In the genomic region with DNA sequence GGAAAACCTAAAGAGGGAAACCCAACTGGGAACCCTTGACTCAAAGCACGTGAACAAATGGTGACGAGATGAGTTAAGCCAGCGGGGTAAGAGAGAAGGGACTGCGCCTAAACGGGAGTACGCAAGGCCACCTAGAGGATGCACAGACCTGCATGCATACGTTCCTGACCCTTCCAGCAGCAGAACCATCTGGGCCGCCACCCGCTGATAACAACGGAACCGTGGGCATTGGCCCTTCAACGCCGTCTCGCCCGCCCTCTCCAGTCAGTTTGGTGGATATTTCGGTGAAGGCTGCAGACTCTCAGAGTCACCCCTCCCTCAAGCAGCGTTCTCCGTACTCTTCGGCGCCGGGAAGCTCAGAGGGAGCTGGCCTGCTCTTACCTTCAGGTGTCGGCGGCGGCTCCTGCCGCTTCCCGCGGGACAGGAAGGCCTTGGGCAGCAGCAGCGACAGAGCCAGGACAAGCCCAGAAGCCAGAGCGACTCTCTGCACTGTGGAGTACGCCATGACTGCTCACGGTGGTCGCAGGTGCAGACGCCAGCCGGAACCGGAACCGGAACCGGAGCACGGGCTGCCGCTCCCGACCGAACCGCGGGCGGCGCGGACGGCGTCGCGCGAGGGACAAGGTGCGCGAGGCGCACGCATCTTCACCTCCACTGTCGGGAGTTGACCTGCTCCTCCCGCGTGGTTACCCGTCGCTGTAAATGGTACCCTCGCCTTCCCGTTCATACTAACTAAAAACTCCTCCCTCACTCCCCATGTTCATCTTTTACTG, we compare ENCODE assay signal across 8 cellular contexts. TPM values are rescaled to one million over a fixed set of nuclear protein-coding genes. Genes with fewer than 3 reads are reported as not detected.
DNase-seq lines count a peak whose midpoint lies in the region; ATAC-seq, FAIRE-seq and TF ChIP-seq lines count a peak whose summit lies in the region.

A gene with protein sequence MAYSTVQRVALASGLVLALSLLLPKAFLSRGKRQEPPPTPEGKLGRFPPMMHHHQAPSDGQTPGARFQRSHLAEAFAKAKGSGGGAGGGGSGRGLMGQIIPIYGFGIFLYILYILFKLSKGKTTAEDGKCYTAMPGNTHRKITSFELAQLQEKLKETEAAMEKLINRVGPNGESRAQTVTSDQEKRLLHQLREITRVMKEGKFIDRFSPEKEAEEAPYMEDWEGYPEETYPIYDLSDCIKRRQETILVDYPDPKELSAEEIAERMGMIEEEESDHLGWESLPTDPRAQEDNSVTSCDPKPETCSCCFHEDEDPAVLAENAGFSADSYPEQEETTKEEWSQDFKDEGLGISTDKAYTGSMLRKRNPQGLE (minus strand): TSS at position 541 of the 773 bp plus-strand sequence. CDS start 36 bp downstream, at position 505.

- H3K9me2 ChIP-seq in MM.1S (replicated peaks; ENCODE audit: insufficient read depth, low read length): no peaks in the 10 kb centered on the region

- H3K36me3 ChIP-seq in MM.1S (replicated peaks; ENCODE audit: insufficient read depth, low read length): no peaks in the 10 kb centered on the region

- DNase-seq in GM19239 (ENCODE audit: insufficient read length, low spot score): no peak
- no peak for DNase-seq in MM.1S
- peak; percentile 23 to 41 for DNase-seq in activated CD4-positive, alpha-beta T cell treated with anti-CD3 and anti-CD28 coated beads, Interleukin-2, amount 50 U/mL, for 24 hours (ENCODE audit: low read depth in 1 of 2, low spot score in 1 of 2)
- peak in 1 of 3 experiments; percentile 8 for DNase-seq in effector memory CD8-positive, alpha-beta T cell
- peak; percentile 61 for DNase-seq in naive B cell
- peak; percentile 62 for DNase-seq in stimulated activated naive B cell treated with anti-CD40 and anti-IgM and Interleukin-4, amounts not matched to agents 10 μg/mL and 1 μg/mL and 100 μg/mL, for 72 hours
- DNase-seq in AG20443 (ENCODE audit: low spot score): no peak

- FAIRE-seq in GM19239 (lab: Jason Lieb, UNC): peak; percentile 77

- H3K9me3 Mint-ChIP-seq in effector memory CD8-positive, alpha-beta T cell: peaks cover 0 to 7% of the 10 kb centered on the region in 2 donors
- peaks cover 0 to 9% (median 4%) of the 10 kb centered on the region in 7 donors for H3K9me3 Mint-ChIP-seq in naive B cell
- no peaks in the 10 kb centered on the region for H3K9me3 Mint-ChIP-seq in stimulated activated naive B cell treated with anti-CD40 and anti-IgM and Interleukin-4, amounts not matched to agents 10 μg/mL and 1 μg/mL and 100 μg/mL, for 72 hours

- H3K27me3 Mint-ChIP-seq in effector memory CD8-positive, alpha-beta T cell: peaks cover 51 to 65% of the 10 kb centered on the region in 2 donors
- peaks cover 20 to 53% (median 53%) of the 10 kb centered on the region in 3 donors for H3K27me3 Mint-ChIP-seq in naive B cell
- H3K27me3 Mint-ChIP-seq in stimulated activated naive B cell treated with anti-CD40 and anti-IgM and Interleukin-4, amounts not matched to agents 10 μg/mL and 1 μg/mL and 100 μg/mL, for 72 hours: peaks cover 43 to 50% of the 10 kb centered on the region in 2 donors

- peak within 1 kb of the TSS; percentile 69 for H2AFZ ChIP-seq in MM.1S (ENCODE audit: low read length)

- peak; percentile 5; the same call in 1 of the 2 replicates for TF ChIP-seq CTCF in MM.1S (IDR thresholded peaks at IDR 0.05; ENCODE audit: low read length)

- ATAC-seq in effector memory CD8-positive, alpha-beta T cell (replicated peaks): peak; percentile 64
- ATAC-seq in naive B cell (ENCODE audit: low read depth in 2 of 2): peak; percentile 91
- ATAC-seq in stimulated activated naive B cell treated with anti-CD40 and anti-IgM and Interleukin-4, amounts not matched to agents 10 μg/mL and 1 μg/mL and 100 μg/mL, for 72 hours (replicated peaks): peak; percentile 86 to 92
- no peak for ATAC-seq in GM21423 (IDR thresholded peaks at IDR 0.05; ENCODE audit: unreplicated experiment)

- no peak within 1 kb of the TSS for H3K27ac ChIP-seq in MM.1S (ENCODE audit: low read length)

- peaks cover 13 to 21% of the 10 kb centered on the region in 2 donors for H3K4me1 Mint-ChIP-seq in effector memory CD8-positive, alpha-beta T cell (ENCODE audit: low read depth in 2 of 2)
- peaks cover 26 to 50% (median 37%) of the 10 kb centered on the region in 3 donors for H3K4me1 Mint-ChIP-seq in naive B cell
- H3K4me1 Mint-ChIP-seq in stimulated activated naive B cell treated with anti-CD40 and anti-IgM and Interleukin-4, amounts not matched to agents 10 μg/mL and 1 μg/mL and 100 μg/mL, for 72 hours: peaks cover 13 to 36% of the 10 kb centered on the region in 2 donors

- no peaks in the 10 kb centered on the region for H4K20me1 ChIP-seq in MM.1S (ENCODE audit: insufficient read depth, low read length)

- H3K27ac Mint-ChIP-seq in effector memory CD8-positive, alpha-beta T cell: peak within 1 kb of the TSS in 1 of 2 donors; percentile 53
- H3K27ac Mint-ChIP-seq in naive B cell: peak within 1 kb of the TSS in 5 of 6 donors; percentile 26 to 89 (median 79)
- H3K27ac Mint-ChIP-seq in stimulated activated naive B cell treated with anti-CD40 and anti-IgM and Interleukin-4, amounts not matched to agents 10 μg/mL and 1 μg/mL and 100 μg/mL, for 72 hours: peak within 1 kb of the TSS; percentile 48

- peak within 1 kb of the TSS; percentile 52; the same call in 1 of the 2 replicates for H3K4me2 ChIP-seq in MM.1S (ENCODE audit: low read depth, low read length)

- no peaks in the 10 kb centered on the region for H3K4me1 ChIP-seq in MM.1S (ENCODE audit: low read length)

- H3K79me2 ChIP-seq in MM.1S (ENCODE audit: low read length): no peaks in the 10 kb centered on the region

- H3K4me3 ChIP-seq in MM.1S (ENCODE audit: low read length): peak within 1 kb of the TSS; percentile 65

- H3K9ac ChIP-seq in MM.1S (ENCODE audit: low read length): peak within 1 kb of the TSS; percentile 21; the same call in 1 of the 2 replicates

- no peaks in the 10 kb centered on the region for H3K9me3 ChIP-seq in MM.1S (replicated peaks; ENCODE audit: insufficient read depth, low read length)

- no peaks in the 10 kb centered on the region for H3F3A ChIP-seq in MM.1S (ENCODE audit: insufficient read depth, low read length)

- H3K27me3 ChIP-seq in MM.1S (replicated peaks; ENCODE audit: insufficient read depth, low read length): no peaks in the 10 kb centered on the region

- H3K4me3 Mint-ChIP-seq in effector memory CD8-positive, alpha-beta T cell: peak within 1 kb of the TSS; percentile 66 to 73
- H3K4me3 Mint-ChIP-seq in naive B cell: peak within 1 kb of the TSS; percentile 81 to 98 (median 96)
- peak within 1 kb of the TSS; percentile 92 to 98 for H3K4me3 Mint-ChIP-seq in stimulated activated naive B cell treated with anti-CD40 and anti-IgM and Interleukin-4, amounts not matched to agents 10 μg/mL and 1 μg/mL and 100 μg/mL, for 72 hours

- H3K36me3 Mint-ChIP-seq in effector memory CD8-positive, alpha-beta T cell (ENCODE audit: insufficient read depth): no peaks in the 10 kb centered on the region
- H3K36me3 Mint-ChIP-seq in naive B cell: peaks cover 8 to 17% of the 10 kb centered on the region in 2 donors
- H3K36me3 Mint-ChIP-seq in stimulated activated naive B cell treated with anti-CD40 and anti-IgM and Interleukin-4, amounts not matched to agents 10 μg/mL and 1 μg/mL and 100 μg/mL, for 72 hours: peaks cover 1 to 7% of the 10 kb centered on the region in 2 donors

RNA-seq across cellular contexts. Expression of the gene that starts here (rescaled TPM):
- 1 to 10 TPM; 3.2 to 7.3 (median 5.7) TPM for polyA plus RNA-seq in naive B cell (ENCODE audit: low read depth in 6 of 6)

Comparison
In these comparisons a context has a peak if more than half of its experiments do, and no peak if none do; other contexts are left out.
1. DNase-seq: peak in activated CD4-positive, alpha-beta T cell treated with anti-CD3 and anti-CD28 coated beads, Interleukin-2, amount 50 U/mL, for 24 hours (2 of 2), naive B cell (single experiment) and stimulated activated naive B cell treated with anti-CD40 and anti-IgM and Interleukin-4, amounts not matched to agents 10 μg/mL and 1 μg/mL and 100 μg/mL, for 72 hours (single experiment); none in GM19239 (single experiment), MM.1S (single experiment) and AG20443 (single experiment).
2. Peak in every context shown above with its lines, with median percentiles within 50 percentile points of each other: H3K4me3 Mint-ChIP-seq.